Comparison of ENCODE assay signal across 33 cellular contexts in the genomic region with DNA sequence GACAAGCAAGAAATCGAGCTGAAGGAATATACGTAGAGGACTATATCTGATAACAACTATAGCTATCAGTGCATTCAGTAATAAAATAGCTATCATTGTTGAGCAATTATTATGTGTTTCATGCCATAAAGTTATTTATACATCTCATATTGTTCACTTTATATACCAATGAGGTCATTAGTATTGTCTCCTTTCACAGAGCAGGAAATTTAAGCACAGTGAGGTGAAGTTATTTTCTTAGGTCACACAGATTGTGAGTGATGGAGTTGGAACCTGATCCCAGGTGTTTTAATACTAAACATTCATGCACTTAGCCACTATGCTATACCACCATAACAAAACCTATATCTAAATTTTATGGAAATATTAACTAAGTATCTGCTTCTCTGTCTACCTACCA.
DNase-seq lines count a peak whose midpoint lies in the region; ATAC-seq, FAIRE-seq and TF ChIP-seq lines count a peak whose summit lies in the region.
"Had no signal": no experiment of that assay in that cellular context is flagged by ENCODE, and none has a peak within 500 bp of the region (broad histone marks: within the 10 kb centered on the region; RNA-seq: fewer than 3 reads in every experiment).

No MANE protein-coding gene starts in this region.

- dilution Hi-C loops in endothelial cell of umbilical vein (cut with MboI; ENCODE audit: extremely low pct_ligation_motif_present, low sequenced_read_pairs) = no loop called here

- H2AFZ ChIP-seq in HepG2 (ENCODE audit: low read length) (no peak overlapping the region), endothelial cell of umbilical vein (ENCODE audit: low read depth, low read length) (no peak overlapping the region)

- TF ChIP-seq POLR2A in HepG2 (IDR thresholded peaks at IDR 0.05; ENCODE audit: insufficient read depth in 1 of 2, low read depth in 2 of 2, low read length in 2 of 2) = no peak
- no peak for TF ChIP-seq POLR2A in right lobe of liver (IDR thresholded peaks at IDR 0.05)
- TF ChIP-seq POLR2A in endothelial cell of umbilical vein (IDR thresholded peaks at IDR 0.05; ENCODE audit: low read depth, low read length) = no peak

- POLR2A ChIA-PET in HepG2 (lab: Yijun Ruan, JAX) = no interaction called here
- POLR2A ChIA-PET in endothelial cell of umbilical vein (lab: Charles Lee) = interaction anchor here (1.2 kb wide), 1 partner anchor 15 kb away, joined by 4 read pairs; no protein-coding TSS in a partner anchor

- H3K36me3 ChIP-seq in HepG2 (replicated peaks in 1 of 2; ENCODE audit: control insufficient read depth in 1 of 2, insufficient read depth in 2 of 2, low read length in 2 of 2) = no peaks in the 10 kb centered on the region
- H3K36me3 ChIP-seq in right lobe of liver = no peaks in the 10 kb centered on the region
- H3K36me3 ChIP-seq in endothelial cell of umbilical vein (ENCODE audit: control insufficient read depth in 2 of 2, extremely low read depth in 1 of 2, insufficient read depth in 2 of 2, low read length in 2 of 2) = no peaks in the 10 kb centered on the region
- H3K36me3 ChIP-seq: BE2C; BLaER1; BLaER1 treated with 17β-estradiol and CSF1 and Interleukin-3, amounts not matched to agents 10 nM and 100 nM had no signal

- CTCF ChIA-PET in HepG2 (lab: Yijun Ruan, JAX; ENCODE audit: low intra/inter-chr PET ratio, low total read pairs) = no interaction called here
- CTCF ChIA-PET in endothelial cell of umbilical vein (lab: Charles Lee) = interaction anchor here (0.7 to 1.8 kb wide), 4 partner anchors 11 to 88 kb away, joined by 3 to 4 read pairs (median 4); no protein-coding TSS in a partner anchor

- H3K27ac ChIP-seq in HepG2 (ENCODE audit: extremely low read length, insufficient read depth, low read length) (no peak overlapping the region), right lobe of liver (no peak overlapping the region), endothelial cell of umbilical vein (ENCODE audit: insufficient read depth, low read depth, low read length) (no peak overlapping the region)
- H3K27ac ChIP-seq: 22Rv1; A549; BLaER1; BLaER1 treated with 17β-estradiol and CSF1 and Interleukin-3, amounts not matched to agents 10 nM and 100 nM; C4-2B had no signal

- H3K79me2 ChIP-seq in HepG2 (ENCODE audit: insufficient read depth, low read length) = no peaks in the 10 kb centered on the region
- H3K79me2 ChIP-seq in endothelial cell of umbilical vein (ENCODE audit: control insufficient read depth, insufficient read depth, low read length) = no peaks in the 10 kb centered on the region

- BruUV-seq in HepG2 (replicated peaks; lab: Mats Ljungman, UMichigan) (no TSS peak), endothelial cell of umbilical vein (replicated peaks; lab: Mats Ljungman, UMichigan) (no TSS peak)

- H3K9me3 ChIP-seq in HepG2 (ENCODE audit: low read length) (no peaks in the 10 kb centered on the region), right lobe of liver (no peaks in the 10 kb centered on the region), endothelial cell of umbilical vein (replicated peaks; ENCODE audit: control insufficient read depth, insufficient read depth, low read length) (no peaks in the 10 kb centered on the region)
- H3K9me3 ChIP-seq: A549, BE2C, BLaER1, Caco-2 had no signal

- TF ChIP-seq CTCF in HepG2 (CRISPR knock-in tag; IDR thresholded peaks at IDR 0.05) (no peak), right lobe of liver (IDR thresholded peaks at IDR 0.05) (no peak), endothelial cell of umbilical vein (IDR thresholded peaks at IDR 0.05; ENCODE audit: extremely low read depth in 1 of 2, insufficient read depth in 1 of 2, low read depth in 1 of 2, low read length in 2 of 2) (no peak)

- FAIRE-seq in HepG2 (lab: Jason Lieb, UNC) = no peak
- no peak for FAIRE-seq in endothelial cell of umbilical vein (lab: Jason Lieb, UNC)
- FAIRE-seq: A204.1, A549, D721Med had no signal

- no peak overlapping the region for H3K9ac ChIP-seq in HepG2 (ENCODE audit: insufficient read depth, low read depth, low read length)
- H3K9ac ChIP-seq in endothelial cell of umbilical vein (replicated peaks; ENCODE audit: extremely low read depth, insufficient read depth, low read length) = no peak overlapping the region
- H3K9ac ChIP-seq: BLaER1; BLaER1 treated with 17β-estradiol and CSF1 and Interleukin-3, amounts not matched to agents 10 nM and 100 nM had no signal

- H3K4me2 ChIP-seq in HepG2 (ENCODE audit: low read depth, low read length) = no peak overlapping the region
- peak overlapping the region; percentile 6 for H3K4me2 ChIP-seq in endothelial cell of umbilical vein (ENCODE audit: insufficient read depth, low read length)
- H3K4me2 ChIP-seq: A549; BLaER1; BLaER1 treated with 17β-estradiol and CSF1 and Interleukin-3, amounts not matched to agents 10 nM and 100 nM had no signal

- TF ChIP-seq RAD21 in HepG2 (CRISPR knock-in tag; IDR thresholded peaks at IDR 0.05) = no peak

- TF ChIP-seq EP300 in HepG2 (IDR thresholded peaks at IDR 0.05; ENCODE audit: low read depth in 2 of 2, low read length in 2 of 2) = no peak
- no peak for TF ChIP-seq EP300 in HepG2 (CRISPR knock-in tag; IDR thresholded peaks at IDR 0.05; ENCODE audit: borderline replicate concordance)

- H3K27me3 ChIP-seq in HepG2 (ENCODE audit: control insufficient read depth in 1 of 2, insufficient read depth in 2 of 2, low read length in 2 of 2) (no peaks in the 10 kb centered on the region), right lobe of liver (no peaks in the 10 kb centered on the region), endothelial cell of umbilical vein (ENCODE audit: control insufficient read depth in 2 of 2, insufficient read depth in 2 of 2, low read length in 2 of 2) (no peaks in the 10 kb centered on the region)
- H3K27me3 ChIP-seq: BE2C; BLaER1; BLaER1 treated with 17β-estradiol and CSF1 and Interleukin-3, amounts not matched to agents 10 nM and 100 nM had no signal

- intact Hi-C loops in HepG2 (cut with micrococcal nuclease; ENCODE audit: unreplicated experiment) (no loop called here), right lobe of liver (cut with DNase I) (no loop called here), endothelial cell of umbilical vein (cut with micrococcal nuclease) (no loop called here)

- in situ Hi-C loops in HepG2 (cut with HindIII; ENCODE audit: extremely low pct_ligation_motif_present, low pct_unique_long_range_greater_than_20kb) = no loop called here

- no peaks in the 10 kb centered on the region for H4K20me1 ChIP-seq in HepG2 (ENCODE audit: insufficient read depth, low read length)
- H4K20me1 ChIP-seq in endothelial cell of umbilical vein (replicated peaks; ENCODE audit: control insufficient read depth, extremely low read depth, insufficient read depth, low read length) = no peaks in the 10 kb centered on the region
- H4K20me1 ChIP-seq: BLaER1; BLaER1 treated with 17β-estradiol and CSF1 and Interleukin-3, amounts not matched to agents 10 nM and 100 nM had no signal

- no peak overlapping the region for H3K4me3 ChIP-seq in HepG2 (replicated peaks in 1 of 3; ENCODE audit: insufficient read depth in 1 of 3, low read depth in 2 of 3, low read length in 3 of 3)
- no peak overlapping the region for H3K4me3 ChIP-seq in right lobe of liver
- H3K4me3 ChIP-seq in endothelial cell of umbilical vein (replicated peaks in 1 of 3; ENCODE audit: insufficient read depth in 1 of 3, low read depth in 1 of 3, low read length in 3 of 3) = no peak overlapping the region
- H3K4me3 ChIP-seq: A549; BLaER1; BLaER1 treated with 17β-estradiol and CSF1 and Interleukin-3, amounts not matched to agents 10 nM and 100 nM had no signal

- H3K4me1 ChIP-seq in HepG2 (ENCODE audit: insufficient read depth, low read length) = no peaks in the 10 kb centered on the region
- H3K4me1 ChIP-seq in right lobe of liver = no peaks in the 10 kb centered on the region
- peaks cover 10% of the 10 kb centered on the region for H3K4me1 ChIP-seq in endothelial cell of umbilical vein (ENCODE audit: control insufficient read depth, extremely low read depth, insufficient read depth, low read length)
- H3K4me1 ChIP-seq: BLaER1; BLaER1 treated with 17β-estradiol and CSF1 and Interleukin-3, amounts not matched to agents 10 nM and 100 nM had no signal

- DNase-seq in HepG2 (ENCODE audit: low spot score) (no peak), right lobe of liver (no peak), dermis blood vessel endothelial cell (peak; percentile 58), endothelial cell of umbilical vein (ENCODE audit: low read depth, low spot score) (no peak), SIG-M5 (lab: John Stamatoyannopoulos, UW) (no peak), NCI-H128 (lab: John Stamatoyannopoulos, UW; ENCODE audit: unreplicated experiment) (no peak)
- DNase-seq: 8988T; ACHN; AML-193; C1 segment of cervical spinal cord; Caco-2; Calu3; CD4-positive, alpha-beta memory T cell; CD4-positive, alpha-beta T cell; CD4-positive, CD25-positive, alpha-beta regulatory T cell; CD8-positive, alpha-beta memory T cell; CD8-positive, alpha-beta T cell; COR-L47; DMS 273 treated with DMSO at 0.1 percent for 48 hours; DMS153; DMS53; DMS79; DMS79 treated with DMSO at 0.1 percent for 48 hours; DND-41; EL had no signal

- ATAC-seq in HepG2 (no peak), right lobe of liver (no peak)
- ATAC-seq: A549; CD8-positive, alpha-beta T cell had no signal

- no peaks in the 10 kb centered on the region for H3K9me1 ChIP-seq in endothelial cell of umbilical vein (replicated peaks; ENCODE audit: control insufficient read depth, extremely low read depth, insufficient read depth, low read length)

- WGBS in HepG2 (ENCODE audit: low lambda C conversion rate) = 3% methylated on average over 2 of the region's 2 CpGs
- WGBS in right lobe of liver (ENCODE audit: insufficient coverage, low coverage, low lambda C conversion rate, missing lambda C conversion rate) = 75% methylated on average over 2 of the region's 2 CpGs

TF ChIP-seq in HepG2, 621 proteins besides CTCF, POLR2A, EP300 and RAD21 (continues in another document):
- TF ChIP-seq ATF7-NPFF (CRISPR knock-in tag; IDR thresholded peaks at IDR 0.05; ENCODE audit: low read depth) = no peak
- 0 out of 2 replicates have a peak, but pooled peaks have one; percentile 4 for TF ChIP-seq ATF7 (IDR thresholded peaks at IDR 0.05)
- no peak for TF ChIP-seq ATF7 (CRISPR knock-in tag; IDR thresholded peaks at IDR 0.05)
- no peak for TF ChIP-seq ZNF337 (CRISPR knock-in tag; IDR thresholded peaks at IDR 0.05; ENCODE audit: borderline replicate concordance, low read depth)

TF ChIP-seq in endothelial cell of umbilical vein, 7 proteins besides CTCF, POLR2A, EP300 and RAD21:
- TF ChIP-seq JUN (IDR thresholded peaks at IDR 0.05; ENCODE audit: borderline replicate concordance, insufficient read depth, insufficient read length, low read depth) (peak; percentile 75), FOS (IDR thresholded peaks at IDR 0.05; ENCODE audit: borderline replicate concordance, insufficient read depth, low read length) (no peak)
